ENCODE assay signal across 8 cellular contexts in the genomic region with DNA sequence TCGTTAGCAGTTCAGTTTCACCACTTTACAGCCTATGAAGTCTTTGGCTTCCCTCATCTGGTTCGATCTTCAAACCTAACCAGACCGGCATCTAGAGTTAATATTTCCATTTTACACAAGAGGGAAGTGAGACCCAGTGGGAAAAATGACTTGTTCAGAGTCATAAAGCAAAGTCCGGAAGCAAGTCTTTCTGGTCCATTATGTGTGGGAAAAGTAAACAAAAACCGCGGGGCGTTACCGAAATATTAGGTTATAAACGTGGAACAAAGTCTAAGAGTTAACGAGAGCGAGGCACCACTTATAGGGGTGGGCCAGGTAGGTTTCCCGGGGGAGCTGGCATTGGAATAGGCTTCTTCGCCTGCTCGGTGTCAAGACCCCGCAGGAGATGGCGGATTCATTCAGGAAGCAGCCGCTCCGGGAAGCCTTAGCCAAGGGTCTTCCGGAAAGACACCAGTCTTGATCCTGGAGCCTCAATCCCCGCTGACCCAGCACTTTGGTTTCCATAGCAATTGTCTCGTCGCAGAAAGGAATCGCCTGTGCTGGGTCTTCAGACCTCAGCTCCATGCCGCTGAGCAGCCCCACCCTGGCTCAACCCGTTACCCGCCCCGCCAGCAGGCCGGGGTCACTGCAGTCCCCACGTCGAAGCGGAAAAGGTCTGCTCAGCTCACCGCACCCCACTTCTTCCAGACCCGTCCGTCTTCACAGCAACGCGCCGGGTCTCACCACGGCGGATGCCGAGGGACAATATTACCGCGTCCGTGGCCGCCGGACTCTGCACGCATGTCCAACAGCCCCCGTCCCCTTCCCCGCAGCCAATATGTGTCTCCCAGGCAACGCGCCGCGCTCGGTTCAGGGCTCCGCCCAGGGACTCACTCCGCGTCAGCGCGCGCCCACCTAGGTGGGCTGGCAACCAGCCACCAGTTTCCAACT. TPM values are rescaled to one million over a fixed set of nuclear protein-coding genes. Genes with fewer than 3 reads are reported as not detected.
DNase-seq lines count a peak whose midpoint lies in the region; ATAC-seq and TF ChIP-seq lines count a peak whose summit lies in the region.

Gene C5orf52, plus strand, starts transcription at position 872 of the 930 bp plus-strand sequence. CDS start 82 bp downstream, outside the sequence.

- H3K27ac Mint-ChIP-seq in endothelial cell (ENCODE audit: unreplicated experiment) = peak within 1 kb of the TSS; percentile 92

- peaks cover 11% of the 10 kb centered on the region for H3K4me1 Mint-ChIP-seq in endothelial cell (ENCODE audit: unreplicated experiment)

- ATAC-seq in HG03159 (IDR thresholded peaks at IDR 0.05; ENCODE audit: unreplicated experiment) = peak; percentile 44
- no peak for ATAC-seq in GM19467 (IDR thresholded peaks at IDR 0.05; ENCODE audit: unreplicated experiment)

- WGBS in urinary bladder = 3% methylated on average over 59 of the region's 59 CpGs

- peak within 1 kb of the TSS; percentile 95 for H3K4me3 Mint-ChIP-seq in endothelial cell (ENCODE audit: unreplicated experiment)

- peaks cover 14 to 23% of the 10 kb centered on the region in 2 donors for H3K4me1 ChIP-seq in mucosa of rectum (ENCODE audit: control insufficient read depth in 2 of 2, insufficient read depth in 2 of 2, low read length in 2 of 2)
- peaks cover 2% of the 10 kb centered on the region for H3K4me1 ChIP-seq in urinary bladder (ENCODE audit: insufficient read depth)

- no peaks in the 10 kb centered on the region for H3K9me3 ChIP-seq in mucosa of rectum (ENCODE audit: control insufficient read depth in 2 of 2, low read length in 2 of 2)

- no peaks in the 10 kb centered on the region for H3K9me3 Mint-ChIP-seq in endothelial cell (ENCODE audit: unreplicated experiment)

- DNase-seq in ELF-1 (ENCODE audit: low read depth, low spot score) (peak; percentile 70), endothelial cell (ENCODE audit: low spot score) (peak; percentile 63), NCI-H2107 treated with DMSO at 0.1 percent for 48 hours (lab: John Stamatoyannopoulos, UW; ENCODE audit: unreplicated experiment) (no peak)
- DNase-seq in activated CD4-positive, alpha-beta T cell treated with anti-CD3 and anti-CD28 coated beads for 4 hours = peak; percentile 30 to 42

- peak within 1 kb of the TSS; percentile 80 to 92 for H3K4me3 ChIP-seq in mucosa of rectum (ENCODE audit: low read length in 2 of 2)
- peak within 1 kb of the TSS; percentile 42 for H3K4me3 ChIP-seq in urinary bladder (ENCODE audit: low read depth, low read length)

- H3K27ac ChIP-seq in mucosa of rectum (ENCODE audit: low read depth in 2 of 2, low read length in 2 of 2) (peak within 1 kb of the TSS; percentile 89 to 95), urinary bladder (ENCODE audit: low read depth) (no peak within 1 kb of the TSS)

- peaks cover 15% of the 10 kb centered on the region for H3K27me3 Mint-ChIP-seq in endothelial cell (ENCODE audit: unreplicated experiment)

- H3K36me3 ChIP-seq in mucosa of rectum (ENCODE audit: control insufficient read depth in 2 of 2, insufficient read depth in 2 of 2, low read length in 2 of 2) (no peaks in the 10 kb centered on the region), urinary bladder (ENCODE audit: insufficient read depth) (no peaks in the 10 kb centered on the region)

- H3K9ac ChIP-seq in mucosa of rectum (ENCODE audit: low read depth in 1 of 2, low read length in 2 of 2) = peak within 1 kb of the TSS; percentile 85 to 97

- no peak for TF ChIP-seq CTCF in endothelial cell (IDR thresholded peaks at IDR 0.05; ENCODE audit: unreplicated experiment)

- H3K27me3 ChIP-seq in mucosa of rectum (ENCODE audit: control insufficient read depth in 2 of 2, insufficient read depth in 2 of 2, low read length in 2 of 2) = peaks cover 0 to 2% of the 10 kb centered on the region in 2 donors

- no peaks in the 10 kb centered on the region for H3K36me3 Mint-ChIP-seq in endothelial cell (ENCODE audit: low read depth, unreplicated experiment)

RNA-seq across cellular contexts. Expression of gene C5orf52, which starts in this region (rescaled TPM):
- total RNA-seq in endothelial cell (ENCODE audit: unreplicated experiment) = not detected
- total RNA-seq in urinary bladder = not detected
- not detected for polyA plus RNA-seq in urinary bladder

Comparison
In these comparisons a context has a peak if more than half of its experiments do, and no peak if none do; other contexts are left out.
1. Peak in DNase-seq in endothelial cell; RNA of the gene not detected or under 1 TPM.